In genomic region chr11:126134461-126135155, GRCh38 we compare ENCODE assay signal across 22 cellular contexts.
"Had no signal": no experiment of that assay in that cellular context is flagged by ENCODE, and none has a peak within 500 bp of the region (broad histone marks: within the 10 kb centered on the region; RNA-seq: fewer than 3 reads in every experiment).

No MANE protein-coding gene starts in this region.

- H3K27me3 ChIP-seq: upper lobe of left lung had no signal

- H3K27me3 Mint-ChIP-seq: activated CD4-positive, alpha-beta T cell treated with anti-CD3 and anti-CD28 coated beads for 36 hours; stimulated activated naive CD8-positive, alpha-beta T cell treated with anti-CD3 and anti-CD28 coated beads, Interleukin-15, amount 100 ng/mL, for 72 hours had no signal

- H3K27ac Mint-ChIP-seq: activated B cell treated with CpG ODN at 0.5 μM for 24 hours; activated CD4-positive, alpha-beta T cell treated with anti-CD3 and anti-CD28 coated beads for 36 hours; activated naive CD8-positive, alpha-beta T cell treated with anti-CD3 and anti-CD28 coated beads, Interleukin-2, amount 10 ng/mL, durations not matched to agents 7 days and 5 days; naive thymus-derived CD8-positive, alpha-beta T cell; stimulated activated effector memory CD8-positive, alpha-beta T cell treated with anti-CD3 and anti-CD28 coated beads, Interleukin-12 subunit alpha, Interleukin-12 subunit beta, amount 100 ng/mL, for 72 hours had no signal

- DNase-seq: activated B cell treated with CpG ODN at 0.5 μM for 24 hours; activated CD4-positive, alpha-beta T cell treated with anti-CD3 and anti-CD28 coated beads for 36 hours; activated CD4-positive, alpha-beta T cell treated with anti-CD3 and anti-CD28 coated beads, Interleukin-2, amount 50 U/mL, for 48 hours; activated naive CD4-positive, alpha-beta T cell treated with Interleukin-2 at 50 U/mL for 16 hours; activated naive CD8-positive, alpha-beta T cell treated with anti-CD3 and anti-CD28 coated beads, Interleukin-2, amount 10 ng/mL, durations not matched to agents 7 days and 5 days; activated T-cell treated with anti-CD3 and anti-CD28 coated beads, Interleukin-2, amount 50 U/mL, for 48 hours; amygdala; cerebellar nuclear complex; foreskin fibroblast; heart right ventricle; left colon; lower lobe of right lung; naive thymus-derived CD8-positive, alpha-beta T cell; right cardiac atrium; small intestine; stimulated activated CD4-positive, alpha-beta T cell treated with anti-CD3 and anti-CD28 coated beads, Interleukin-2, amount 100 ng/mL, for 24 hours; stimulated activated naive CD8-positive, alpha-beta T cell treated with anti-CD3 and anti-CD28 coated beads, Interleukin-15, amount 100 ng/mL, for 72 hours; T-helper 9 cell; upper lobe of left lung had no signal

- H3K36me3 Mint-ChIP-seq: activated naive CD8-positive, alpha-beta T cell treated with anti-CD3 and anti-CD28 coated beads, Interleukin-2, amount 10 ng/mL, durations not matched to agents 7 days and 5 days; naive thymus-derived CD8-positive, alpha-beta T cell; stimulated activated effector memory CD8-positive, alpha-beta T cell treated with anti-CD3 and anti-CD28 coated beads, Interleukin-12 subunit alpha, Interleukin-12 subunit beta, amount 100 ng/mL, for 72 hours had no signal

- H3K9me3 Mint-ChIP-seq: activated B cell treated with CpG ODN at 0.5 μM for 24 hours; activated naive CD8-positive, alpha-beta T cell treated with anti-CD3 and anti-CD28 coated beads, Interleukin-2, amount 10 ng/mL, durations not matched to agents 7 days and 5 days; naive thymus-derived CD8-positive, alpha-beta T cell; stimulated activated effector memory CD8-positive, alpha-beta T cell treated with anti-CD3 and anti-CD28 coated beads, Interleukin-12 subunit alpha, Interleukin-12 subunit beta, amount 100 ng/mL, for 72 hours; stimulated activated naive CD8-positive, alpha-beta T cell treated with anti-CD3 and anti-CD28 coated beads, Interleukin-15, amount 100 ng/mL, for 72 hours had no signal

- H3K4me1 Mint-ChIP-seq: activated B cell treated with CpG ODN at 0.5 μM for 24 hours; activated CD4-positive, alpha-beta T cell treated with anti-CD3 and anti-CD28 coated beads for 36 hours; activated naive CD8-positive, alpha-beta T cell treated with anti-CD3 and anti-CD28 coated beads, Interleukin-2, amount 10 ng/mL, durations not matched to agents 7 days and 5 days; naive thymus-derived CD8-positive, alpha-beta T cell; stimulated activated effector memory CD8-positive, alpha-beta T cell treated with anti-CD3 and anti-CD28 coated beads, Interleukin-12 subunit alpha, Interleukin-12 subunit beta, amount 100 ng/mL, for 72 hours; stimulated activated naive CD8-positive, alpha-beta T cell treated with anti-CD3 and anti-CD28 coated beads, Interleukin-15, amount 100 ng/mL, for 72 hours had no signal

- H3K4me3 ChIP-seq: heart right ventricle, lower lobe of right lung, upper lobe of left lung had no signal

- H3K9me3 ChIP-seq: heart right ventricle, lower lobe of right lung, neutrophil, upper lobe of left lung had no signal

- H3K4me3 Mint-ChIP-seq: activated B cell treated with CpG ODN at 0.5 μM for 24 hours; activated CD4-positive, alpha-beta T cell treated with anti-CD3 and anti-CD28 coated beads for 36 hours; activated naive CD8-positive, alpha-beta T cell treated with anti-CD3 and anti-CD28 coated beads, Interleukin-2, amount 10 ng/mL, durations not matched to agents 7 days and 5 days; naive thymus-derived CD8-positive, alpha-beta T cell; stimulated activated effector memory CD8-positive, alpha-beta T cell treated with anti-CD3 and anti-CD28 coated beads, Interleukin-12 subunit alpha, Interleukin-12 subunit beta, amount 100 ng/mL, for 72 hours; stimulated activated naive CD8-positive, alpha-beta T cell treated with anti-CD3 and anti-CD28 coated beads, Interleukin-15, amount 100 ng/mL, for 72 hours had no signal

- H3K27ac ChIP-seq: heart right ventricle, lower lobe of right lung, neutrophil, parathyroid adenoma had no signal

- H3K36me3 ChIP-seq: heart right ventricle, lower lobe of right lung, neutrophil, upper lobe of left lung had no signal

- H3K4me1 ChIP-seq: parathyroid adenoma had no signal

- ATAC-seq: activated CD4-positive, alpha-beta T cell treated with anti-CD3 and anti-CD28 coated beads for 36 hours; heart right ventricle; lower lobe of right lung; naive thymus-derived CD8-positive, alpha-beta T cell; right cardiac atrium; stimulated activated effector memory CD8-positive, alpha-beta T cell treated with anti-CD3 and anti-CD28 coated beads, Interleukin-12 subunit alpha, Interleukin-12 subunit beta, amount 100 ng/mL, for 72 hours; stimulated activated naive CD8-positive, alpha-beta T cell treated with anti-CD3 and anti-CD28 coated beads, Interleukin-15, amount 100 ng/mL, for 72 hours had no signal
